ENCODE assay signal across 30 cellular contexts in the genomic region with DNA sequence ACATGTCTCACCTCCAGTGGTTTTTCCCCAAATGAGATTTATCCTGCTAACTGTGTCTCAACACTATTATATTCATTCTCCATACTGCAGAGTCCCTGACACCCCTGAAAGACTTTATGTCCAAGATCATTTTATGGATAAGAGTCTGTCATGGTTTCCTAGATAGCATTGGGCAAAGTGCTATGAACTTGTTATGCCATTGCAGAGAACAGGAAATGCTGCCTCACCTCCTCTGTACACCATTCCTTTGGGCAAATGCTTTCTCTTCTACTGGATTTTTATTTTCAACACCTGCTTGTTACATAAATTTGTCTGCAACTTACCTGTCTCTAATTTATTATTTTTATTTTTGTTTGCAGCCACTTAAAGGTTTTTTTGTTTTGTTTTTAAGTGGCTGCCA.
"Had no signal": no experiment of that assay in that cellular context is flagged by ENCODE, and none has a peak within 500 bp of the region (broad histone marks: within the 10 kb centered on the region; RNA-seq: fewer than 3 reads in every experiment).

No MANE protein-coding gene starts in this region.

- H3K36me3 ChIP-seq: ascending aorta, cardiac muscle cell, WERI-Rb-1 had no signal

- ATAC-seq: activated CD4-positive, alpha-beta T cell treated with anti-CD3 and anti-CD28 coated beads for 36 hours; activated CD4-positive, CD25-positive, alpha-beta regulatory T cell treated with anti-CD3 and anti-CD28 coated beads, Interleukin-2, amount 50 U/mL, for 24 hours; activated CD8-positive, alpha-beta memory T cell treated with anti-CD3 and anti-CD28 coated beads, Interleukin-2, amount 10 ng/mL, durations not matched to agents 7 days and 5 days; activated CD8-positive, alpha-beta T cell treated with anti-CD3 and anti-CD28 coated beads, Interleukin-2, amount 10 ng/mL, durations not matched to agents 7 days and 5 days; activated naive CD8-positive, alpha-beta T cell treated with anti-CD3 and anti-CD28 coated beads, Interleukin-2, amount 50 U/mL, for 24 hours; WTC11 had no signal

- H3K27ac ChIP-seq: ascending aorta, cardiac muscle cell, WERI-Rb-1 had no signal

- H3K9me3 ChIP-seq: ascending aorta had no signal

- H3K27me3 ChIP-seq: ascending aorta, cardiac muscle cell had no signal

- H3K4me3 ChIP-seq: ascending aorta, cardiac muscle cell had no signal

- H3K4me1 ChIP-seq: ascending aorta had no signal

- DNase-seq: activated CD4-positive, alpha-beta memory T cell treated with anti-CD3 and anti-CD28 coated beads, Interleukin-2, amount 10 ng/mL, durations not matched to agents 7 days and 5 days; activated CD4-positive, alpha-beta T cell treated with anti-CD3 and anti-CD28 coated beads for 1 hour; activated CD4-positive, alpha-beta T cell treated with anti-CD3 and anti-CD28 coated beads for 36 hours; activated CD4-positive, alpha-beta T cell treated with anti-CD3 and anti-CD28 coated beads for 48 hours; activated CD4-positive, alpha-beta T cell treated with anti-CD3 and anti-CD28 coated beads, Interleukin-2, amount 10 ng/mL, durations not matched to agents 7 days and 5 days; activated CD4-positive, alpha-beta T cell treated with anti-CD3 and anti-CD28 coated beads, Interleukin-2, amount 50 U/mL, for 48 hours; activated CD4-positive, CD25-positive, alpha-beta regulatory T cell; activated CD8-positive, alpha-beta memory T cell treated with anti-CD3 and anti-CD28 coated beads for 24 hours; activated CD8-positive, alpha-beta memory T cell treated with anti-CD3 and anti-CD28 coated beads, Interleukin-2, amount 10 ng/mL, durations not matched to agents 7 days and 5 days; activated CD8-positive, alpha-beta memory T cell treated with anti-CD3 and anti-CD28 coated beads, Interleukin-2, amount 50 U/mL, for 48 hours; activated CD8-positive, alpha-beta T cell treated with anti-CD3 and anti-CD28 coated beads, Interleukin-2, amount 10 ng/mL, durations not matched to agents 7 days and 5 days; activated effector memory CD4-positive, alpha-beta T cell treated with Interleukin-2 at 50 U/mL for 16 hours; activated gamma-delta T cell; activated naive CD4-positive, alpha-beta T cell treated with anti-CD3 and anti-CD28 coated beads, Interleukin-2, amount 10 ng/mL, durations not matched to agents 7 days and 5 days; activated naive CD4-positive, alpha-beta T cell treated with Interleukin-2 at 50 U/mL for 16 hours; activated naive CD8-positive, alpha-beta T cell treated with anti-CD3 and anti-CD28 coated beads, Interleukin-2, amount 10 ng/mL, durations not matched to agents 7 days and 5 days; activated naive CD8-positive, alpha-beta T cell treated with anti-CD3 and anti-CD28 coated beads, Interleukin-2, amount 50 U/mL, for 24 hours; activated T-cell treated with anti-CD3 and anti-CD28 coated beads, Interleukin-2, amount 50 U/mL, for 24 hours; activated T-cell treated with anti-CD3 and anti-CD28 coated beads, Interleukin-2, amount 50 U/mL, for 48 hours; amygdala; anterior cingulate cortex; caudate nucleus; T-helper 1 cell; T-helper 2 cell; T-helper 9 cell; WERI-Rb-1 had no signal
